Comparison of ENCODE assay signal across 1 cellular context in the genomic region with DNA sequence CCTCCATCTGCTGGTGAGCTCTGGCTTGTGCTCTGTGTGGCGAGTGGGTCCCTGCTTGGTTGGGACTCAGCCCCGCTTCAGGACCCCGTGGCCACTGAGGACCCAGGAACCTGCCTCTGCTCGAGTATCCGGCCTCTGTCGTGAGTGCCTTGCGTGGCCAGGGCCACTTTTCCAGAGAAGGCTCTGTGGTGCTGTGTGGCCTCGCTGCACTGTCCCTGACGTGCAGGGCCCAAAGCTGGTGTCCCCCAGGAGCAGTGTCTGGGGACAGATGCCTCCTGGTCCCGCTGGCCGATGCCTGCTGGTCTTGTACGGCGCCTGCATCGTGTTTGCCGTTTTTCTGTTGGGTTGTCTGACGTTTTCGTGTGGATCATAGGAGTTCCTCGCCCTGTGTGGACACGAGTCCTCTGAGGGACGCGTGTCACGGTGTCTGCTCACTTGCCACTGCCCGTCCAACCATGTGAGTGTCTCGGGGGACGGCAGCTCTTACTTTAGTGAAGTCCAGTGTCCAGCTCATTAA.
TF ChIP-seq lines count a peak whose summit lies in the region.

No MANE protein-coding gene starts in this region.

TF ChIP-seq in WTC11, 78 proteins besides CTCF, POLR2A, EP300 and RAD21 (continued from another document):
- TF ChIP-seq, protein P1, sequence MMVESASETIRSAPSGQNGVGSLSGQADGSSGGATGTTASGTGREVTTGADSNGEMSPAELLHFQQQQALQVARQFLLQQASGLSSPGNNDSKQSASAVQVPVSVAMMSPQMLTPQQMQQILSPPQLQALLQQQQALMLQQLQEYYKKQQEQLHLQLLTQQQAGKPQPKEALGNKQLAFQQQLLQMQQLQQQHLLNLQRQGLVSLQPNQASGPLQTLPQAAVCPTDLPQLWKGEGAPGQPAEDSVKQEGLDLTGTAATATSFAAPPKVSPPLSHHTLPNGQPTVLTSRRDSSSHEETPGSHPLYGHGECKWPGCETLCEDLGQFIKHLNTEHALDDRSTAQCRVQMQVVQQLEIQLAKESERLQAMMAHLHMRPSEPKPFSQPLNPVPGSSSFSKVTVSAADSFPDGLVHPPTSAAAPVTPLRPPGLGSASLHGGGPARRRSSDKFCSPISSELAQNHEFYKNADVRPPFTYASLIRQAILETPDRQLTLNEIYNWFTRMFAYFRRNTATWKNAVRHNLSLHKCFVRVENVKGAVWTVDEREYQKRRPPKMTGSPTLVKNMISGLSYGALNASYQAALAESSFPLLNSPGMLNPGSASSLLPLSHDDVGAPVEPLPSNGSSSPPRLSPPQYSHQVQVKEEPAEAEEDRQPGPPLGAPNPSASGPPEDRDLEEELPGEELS (CRISPR knock-in tag; IDR thresholded peaks at IDR 0.05), result no peak
- TF ChIP-seq ZNF232 (CRISPR knock-in tag; IDR thresholded peaks at IDR 0.05) (no peak), TEAD4 (CRISPR knock-in tag; IDR thresholded peaks at IDR 0.05) (no peak), RORB (CRISPR knock-in tag; IDR thresholded peaks at IDR 0.05) (no peak), PREB (CRISPR knock-in tag; IDR thresholded peaks at IDR 0.05; ENCODE audit: borderline replicate concordance) (no peak), FOXJ3 (CRISPR knock-in tag; IDR thresholded peaks at IDR 0.05; ENCODE audit: borderline replicate concordance) (no peak), ARID4B (CRISPR knock-in tag; IDR thresholded peaks at IDR 0.05; ENCODE audit: borderline replicate concordance) (no peak)
- TF ChIP-seq, protein P2, sequence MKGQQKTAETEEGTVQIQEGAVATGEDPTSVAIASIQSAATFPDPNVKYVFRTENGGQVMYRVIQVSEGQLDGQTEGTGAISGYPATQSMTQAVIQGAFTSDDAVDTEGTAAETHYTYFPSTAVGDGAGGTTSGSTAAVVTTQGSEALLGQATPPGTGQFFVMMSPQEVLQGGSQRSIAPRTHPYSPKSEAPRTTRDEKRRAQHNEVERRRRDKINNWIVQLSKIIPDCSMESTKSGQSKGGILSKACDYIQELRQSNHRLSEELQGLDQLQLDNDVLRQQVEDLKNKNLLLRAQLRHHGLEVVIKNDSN (CRISPR knock-in tag; IDR thresholded peaks at IDR 0.05), result no peak
- TF ChIP-seq, protein P3, sequence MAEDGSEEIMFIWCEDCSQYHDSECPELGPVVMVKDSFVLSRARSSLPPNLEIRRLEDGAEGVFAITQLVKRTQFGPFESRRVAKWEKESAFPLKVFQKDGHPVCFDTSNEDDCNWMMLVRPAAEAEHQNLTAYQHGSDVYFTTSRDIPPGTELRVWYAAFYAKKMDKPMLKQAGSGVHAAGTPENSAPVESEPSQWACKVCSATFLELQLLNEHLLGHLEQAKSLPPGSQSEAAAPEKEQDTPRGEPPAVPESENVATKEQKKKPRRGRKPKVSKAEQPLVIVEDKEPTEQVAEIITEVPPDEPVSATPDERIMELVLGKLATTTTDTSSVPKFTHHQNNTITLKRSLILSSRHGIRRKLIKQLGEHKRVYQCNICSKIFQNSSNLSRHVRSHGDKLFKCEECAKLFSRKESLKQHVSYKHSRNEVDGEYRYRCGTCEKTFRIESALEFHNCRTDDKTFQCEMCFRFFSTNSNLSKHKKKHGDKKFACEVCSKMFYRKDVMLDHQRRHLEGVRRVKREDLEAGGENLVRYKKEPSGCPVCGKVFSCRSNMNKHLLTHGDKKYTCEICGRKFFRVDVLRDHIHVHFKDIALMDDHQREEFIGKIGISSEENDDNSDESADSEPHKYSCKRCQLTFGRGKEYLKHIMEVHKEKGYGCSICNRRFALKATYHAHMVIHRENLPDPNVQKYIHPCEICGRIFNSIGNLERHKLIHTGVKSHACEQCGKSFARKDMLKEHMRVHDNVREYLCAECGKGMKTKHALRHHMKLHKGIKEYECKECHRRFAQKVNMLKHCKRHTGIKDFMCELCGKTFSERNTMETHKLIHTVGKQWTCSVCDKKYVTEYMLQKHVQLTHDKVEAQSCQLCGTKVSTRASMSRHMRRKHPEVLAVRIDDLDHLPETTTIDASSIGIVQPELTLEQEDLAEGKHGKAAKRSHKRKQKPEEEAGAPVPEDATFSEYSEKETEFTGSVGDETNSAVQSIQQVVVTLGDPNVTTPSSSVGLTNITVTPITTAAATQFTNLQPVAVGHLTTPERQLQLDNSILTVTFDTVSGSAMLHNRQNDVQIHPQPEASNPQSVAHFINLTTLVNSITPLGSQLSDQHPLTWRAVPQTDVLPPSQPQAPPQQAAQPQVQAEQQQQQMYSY (CRISPR knock-in tag; IDR thresholded peaks at IDR 0.05), result no peak
